In genomic region chr5:90545511-90545910, GRCh38 we compare ENCODE assay signal across 27 cellular contexts. TPM values are rescaled to one million over a fixed set of nuclear protein-coding genes. Genes with fewer than 3 reads are reported as not detected.
"Had no signal": no experiment of that assay in that cellular context is flagged by ENCODE, and none has a peak within 500 bp of the region (broad histone marks: within the 10 kb centered on the region; RNA-seq: fewer than 3 reads in every experiment).

No MANE protein-coding gene starts in this region.

- H3K27ac ChIP-seq: HL-60, KMS-11, SJSA1 had no signal

- H3K9ac ChIP-seq: KMS-11, SK-N-SH had no signal

- H3K4me2 ChIP-seq: KMS-11, SK-N-SH had no signal

- H3K9me3 ChIP-seq: SJSA1, SK-N-SH had no signal

- DNase-seq: Kasumi-1, MM.1S, MV-4-11, NCI-H1092, NCI-H1105 treated with DMSO at 0.1 percent for 48 hours, NCI-H1436, NCI-H187, NCI-H2029, NCI-H2081 treated with DMSO at 0.1 percent for 48 hours, NCI-H2171, NCI-H226, NCI-H446, NCI-H510A, NCI-H524 treated with DMSO at 0.1 percent for 48 hours, NCI-H69, NCI-H774, Right ventricle myocardium superior, RPMI8226, SIG-M5, SK-N-SH, SW 1271, T-cell had no signal

- H3K9me3 Mint-ChIP-seq: T-cell had no signal

- H3K4me1 Mint-ChIP-seq: T-cell had no signal

- H3K36me3 Mint-ChIP-seq: T-cell had no signal

- ATAC-seq: T-cell had no signal

- H3K4me3 ChIP-seq: SJSA1 had no signal

- H3K27ac Mint-ChIP-seq: T-cell had no signal

- FAIRE-seq: HTR-8/SVneo, RCC 7860 had no signal

- H3K36me3 ChIP-seq: SJSA1 had no signal

- H3K27me3 ChIP-seq: SJSA1 had no signal

- H3K4me3 Mint-ChIP-seq: T-cell had no signal

RNA-seq across cellular contexts. Expression of gene ADGRV1, which starts 13.1 kb away (rescaled TPM):
- total RNA-seq: Right ventricle myocardium superior had no signal
